ENCODE assay signal across 15 cellular contexts in the genomic region with DNA sequence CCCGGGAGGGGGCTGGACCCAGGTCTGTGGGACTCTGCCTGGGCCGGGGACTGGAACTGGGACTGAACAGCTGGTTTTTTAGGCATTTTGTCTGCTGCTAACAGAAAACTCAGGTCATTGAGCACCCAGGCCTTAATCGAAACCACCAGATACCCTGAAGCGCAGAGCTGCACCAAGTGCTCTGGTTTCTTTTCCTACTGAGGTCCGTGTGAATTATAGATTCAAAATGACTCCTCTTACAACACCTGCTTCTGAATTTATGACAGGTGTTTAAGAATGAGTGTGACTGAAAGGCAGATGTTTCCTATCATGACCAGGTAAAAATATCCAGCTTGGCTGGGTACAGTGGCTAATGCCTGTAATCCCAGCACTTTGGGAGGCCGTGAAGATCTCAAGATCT. TPM values are rescaled to one million over a fixed set of nuclear protein-coding genes. Genes with fewer than 3 reads are reported as not detected.
A peak's percentile ranks its signal among the peaks of the same experiment; 100 is the strongest.
DNase-seq lines count a peak whose midpoint lies in the region; ATAC-seq and TF ChIP-seq lines count a peak whose summit lies in the region.
"Had no signal": no experiment of that assay in that cellular context is flagged by ENCODE, and none has a peak within 500 bp of the region (broad histone marks: within the 10 kb centered on the region; RNA-seq: fewer than 3 reads in every experiment).

No MANE protein-coding gene starts in this region.

- no peaks in the 10 kb centered on the region for H3K9me3 Mint-ChIP-seq in activated naive CD8-positive, alpha-beta T cell treated with anti-CD3 and anti-CD28 coated beads for 36 hours
- H3K9me3 Mint-ChIP-seq: CD4-positive, CD25-positive, alpha-beta regulatory T cell; T-helper 1 cell treated with Interleukin-12 subunit alpha and Interleukin-12 subunit beta and Interleukin-4 antibody, amounts not matched to agents 30 μg/mL and 1 μg/mL, for 36 hours had no signal

- DNase-seq in activated naive CD8-positive, alpha-beta T cell treated with anti-CD3 and anti-CD28 coated beads for 36 hours, result no peak
- DNase-seq in neuronal stem cell (ENCODE audit: low spot score), result no peak
- DNase-seq in GM10248 (ENCODE audit: extremely low spot score), result no peak
- DNase-seq: activated CD4-positive, alpha-beta T cell treated with anti-CD3 and anti-CD28 coated beads, Interleukin-2, amount 50 U/mL, for 1 hour; CD4-positive, CD25-positive, alpha-beta regulatory T cell; IMR-90; midbrain; NCI-H1048; NCI-H524 treated with DMSO at 0.1 percent for 48 hours had no signal

- H3K14ac ChIP-seq in neuronal stem cell (ENCODE audit: low read length), result no peak overlapping the region

- no peak overlapping the region for H2BK12ac ChIP-seq in neuronal stem cell (ENCODE audit: low read length)

- H3K9me3 ChIP-seq in neuronal stem cell (replicated peaks in 1 of 2; ENCODE audit: control insufficient read depth in 2 of 2, insufficient read depth in 1 of 2, low read depth in 1 of 2, low read length in 2 of 2), result no peaks in the 10 kb centered on the region

- CTCF ChIA-PET in GM10248 (lab: Yijun Ruan, JAX), result interaction anchor here (8.1 to 10.9 kb wide), 2 partner anchors 14 to 36 kb away, joined by 84 to 103 read pairs; no protein-coding TSS in a partner anchor

- peaks cover 34 to 95% of the 10 kb centered on the region in 2 donors for H3K36me3 ChIP-seq in neuronal stem cell (replicated peaks in 1 of 2; ENCODE audit: control insufficient read depth in 2 of 2, insufficient read depth in 2 of 2, low read length in 2 of 2)

- WGBS in neuronal stem cell (ENCODE audit: extremely low coverage in 2 of 2, insufficient read length in 2 of 2, insufficient replicate concordance in 1 of 2), 2 donors, result no CpG with 5 or more reads among the region's 6 CpGs

- ATAC-seq in GM18870 (IDR thresholded peaks at IDR 0.05; ENCODE audit: unreplicated experiment) (peak; percentile 62), GM21529 (IDR thresholded peaks at IDR 0.05; ENCODE audit: unreplicated experiment) (peak; percentile 81), HG03103 (IDR thresholded peaks at IDR 0.05; ENCODE audit: low read depth, unreplicated experiment) (peak; percentile 64), SK-N-SH treated with all-trans-retinoic acid at 6 μM for 48 hours (no peak)

- POLR2A ChIA-PET in GM10248 (lab: Yijun Ruan, JAX), result no interaction called here

- no peak overlapping the region for H2AFZ ChIP-seq in neuronal stem cell (ENCODE audit: low read length)

- H4K8ac ChIP-seq in neuronal stem cell (ENCODE audit: low read depth, low read length), result no peak overlapping the region

- H3K4ac ChIP-seq in neuronal stem cell (ENCODE audit: low read length), result no peak overlapping the region

- H3K9ac ChIP-seq in neuronal stem cell (ENCODE audit: low read depth, low read length, poor library complexity), result no peak overlapping the region

- no peak overlapping the region for H3K27ac ChIP-seq in neuronal stem cell (replicated peaks; ENCODE audit: low read length)
- H3K27ac ChIP-seq: skin epidermis had no signal

- H3K23ac ChIP-seq in neuronal stem cell (ENCODE audit: low read depth, low read length, poor library complexity), result no peak overlapping the region

- no peak overlapping the region for H3K18ac ChIP-seq in neuronal stem cell (ENCODE audit: low read length)

- no peak overlapping the region for H2BK15ac ChIP-seq in neuronal stem cell (ENCODE audit: low read length)

- no peak overlapping the region for H2BK5ac ChIP-seq in neuronal stem cell (ENCODE audit: low read length)

- no peak overlapping the region for H3K4me2 ChIP-seq in neuronal stem cell (ENCODE audit: insufficient read depth, low read length, poor library complexity, severe bottlenecking)

- H2AK5ac ChIP-seq in neuronal stem cell (ENCODE audit: low read depth, low read length), result no peak overlapping the region

- no peaks in the 10 kb centered on the region for H3K27me3 Mint-ChIP-seq in activated naive CD8-positive, alpha-beta T cell treated with anti-CD3 and anti-CD28 coated beads for 36 hours
- H3K27me3 Mint-ChIP-seq: CD4-positive, CD25-positive, alpha-beta regulatory T cell had no signal

- H3K4me1 Mint-ChIP-seq in activated naive CD8-positive, alpha-beta T cell treated with anti-CD3 and anti-CD28 coated beads for 36 hours, result peaks cover 1% of the 10 kb centered on the region

- peaks cover 2% of the 10 kb centered on the region for H3K79me1 ChIP-seq in neuronal stem cell (ENCODE audit: low read depth, low read length)

- TF ChIP-seq CTCF in GM10248 (IDR thresholded peaks at IDR 0.05; ENCODE audit: control extremely low read depth, extremely low read depth, low read depth, missing control alignments), result no peak

- no peak overlapping the region for H3K4me3 Mint-ChIP-seq in activated naive CD8-positive, alpha-beta T cell treated with anti-CD3 and anti-CD28 coated beads for 36 hours
- H3K4me3 Mint-ChIP-seq: CD4-positive, CD25-positive, alpha-beta regulatory T cell; T-helper 1 cell treated with Interleukin-12 subunit alpha and Interleukin-12 subunit beta and Interleukin-4 antibody, amounts not matched to agents 30 μg/mL and 1 μg/mL, for 36 hours had no signal

- H4K91ac ChIP-seq in neuronal stem cell (ENCODE audit: low read depth, low read length, poor library complexity), result no peak overlapping the region

- no peaks in the 10 kb centered on the region for H3K27me3 ChIP-seq in neuronal stem cell (ENCODE audit: control insufficient read depth in 3 of 3, insufficient read depth in 3 of 3, low read depth in 1 of 3, low read length in 3 of 3)

- H3K4me1 ChIP-seq in neuronal stem cell (ENCODE audit: control insufficient read depth in 2 of 2, insufficient read depth in 1 of 2, low read depth in 1 of 2, low read length in 2 of 2), result peaks cover 0 to 1% of the 10 kb centered on the region in 2 donors

- H3K27ac Mint-ChIP-seq in activated naive CD8-positive, alpha-beta T cell treated with anti-CD3 and anti-CD28 coated beads for 36 hours, result peak overlapping the region; percentile 19
- H3K27ac Mint-ChIP-seq: T-helper 1 cell treated with Interleukin-12 subunit alpha and Interleukin-12 subunit beta and Interleukin-4 antibody, amounts not matched to agents 30 μg/mL and 1 μg/mL, for 36 hours had no signal

- no peak overlapping the region for H2BK120ac ChIP-seq in neuronal stem cell (ENCODE audit: low read depth, low read length)

- peaks cover 15% of the 10 kb centered on the region for H3K36me3 Mint-ChIP-seq in activated naive CD8-positive, alpha-beta T cell treated with anti-CD3 and anti-CD28 coated beads for 36 hours

- no peak overlapping the region for H3K4me3 ChIP-seq in neuronal stem cell (ENCODE audit: low read length in 2 of 2)
- H3K4me3 ChIP-seq: skin epidermis had no signal

TF ChIP-seq in SK-N-SH treated with all-trans-retinoic acid at 6 μM for 48 hours, 23 proteins besides CTCF, POLR2A, EP300 and RAD21:
- TF ChIP-seq ISL1 (CRISPR knock-in tag; IDR thresholded peaks at IDR 0.05), result no peak
- TF ChIP-seq ZC3H10 (CRISPR knock-in tag; IDR thresholded peaks at IDR 0.05), result no peak
- TF ChIP-seq GLIS3 (CRISPR knock-in tag; IDR thresholded peaks at IDR 0.05), result no peak
- no peak for TF ChIP-seq CSDC2 (CRISPR knock-in tag; IDR thresholded peaks at IDR 0.05)

RNA-seq across cellular contexts. Expression of gene TRAPPC12, which starts 47.8 kb away (rescaled TPM):
- 10 to 100 TPM; 58.7 to 64.6 TPM for total RNA-seq in activated naive CD8-positive, alpha-beta T cell treated with anti-CD3 and anti-CD28 coated beads for 36 hours
- 37.6 TPM for polyA plus RNA-seq in neuronal stem cell (2013, experiment 1 of 2)
- polyA plus RNA-seq in neuronal stem cell (2013, experiment 2 of 2), result 41.5 TPM

RNA-seq across cellular contexts. Expression of gene EIPR1, which starts 49.7 kb away (rescaled TPM):
- 10 to 100 TPM; 38.3 to 43.1 TPM for total RNA-seq in activated naive CD8-positive, alpha-beta T cell treated with anti-CD3 and anti-CD28 coated beads for 36 hours
- polyA plus RNA-seq in neuronal stem cell (2013, experiment 1 of 2), result 29.0 TPM
- 26.5 TPM for polyA plus RNA-seq in neuronal stem cell (2013, experiment 2 of 2)
